ENCODE assay signal across 8 cellular contexts in genomic region chr13:111153279-111153976, GRCh38. TPM values are rescaled to one million over a fixed set of nuclear protein-coding genes. Genes with fewer than 3 reads are reported as not detected.
DNase-seq lines count a peak whose midpoint lies in the region; ATAC-seq and TF ChIP-seq lines count a peak whose summit lies in the region.

No MANE protein-coding gene starts in this region.

- H3K27ac Mint-ChIP-seq in activated naive CD8-positive, alpha-beta T cell treated with anti-CD3 and anti-CD28 coated beads for 36 hours: peak overlapping the region; percentile 92

- no peaks in the 10 kb centered on the region for H3K9me3 Mint-ChIP-seq in activated naive CD8-positive, alpha-beta T cell treated with anti-CD3 and anti-CD28 coated beads for 36 hours

- peak overlapping the region; percentile 90 for H3K4me3 ChIP-seq in NB4 (ENCODE audit: low read depth, low read length)
- peak overlapping the region; percentile 96 for H3K4me3 ChIP-seq in ovary
- H3K4me3 ChIP-seq in thyroid gland (replicated peaks in 1 of 3): peak overlapping the region; percentile 43 to 93 (median 73)

- peak; percentile 96 for DNase-seq in NB4 (ENCODE audit: low read depth)
- peak; percentile 95 for DNase-seq in activated naive CD8-positive, alpha-beta T cell treated with anti-CD3 and anti-CD28 coated beads for 36 hours
- peak; percentile 94 for DNase-seq in Right ventricle myocardium inferior (ENCODE audit: missing footprints)
- peak; percentile 92 to 97 (median 94) for DNase-seq in ovary
- peak; percentile 89 to 91 for DNase-seq in thyroid gland

- H3K4me1 ChIP-seq in ovary (ENCODE audit: insufficient read depth): peaks cover 7% of the 10 kb centered on the region
- H3K4me1 ChIP-seq in thyroid gland: peaks cover 13 to 30% of the 10 kb centered on the region in 2 donors

- H3K27ac ChIP-seq in ovary (peak overlapping the region; percentile 87 to 97), thyroid gland (peak overlapping the region; percentile 88 to 93 (median 89))

- TF ChIP-seq EP300 in ovary (IDR thresholded peaks at IDR 0.05): peak; percentile 28

- peaks cover 5% of the 10 kb centered on the region for H3K36me3 Mint-ChIP-seq in activated naive CD8-positive, alpha-beta T cell treated with anti-CD3 and anti-CD28 coated beads for 36 hours

- intact Hi-C loops in Right ventricle myocardium inferior (cut with DNase I) (loop anchor here (2.0 to 5.0 kb wide), 2 partner anchors 63 to 86 kb away; no protein-coding TSS in a partner anchor), ovary (cut with DNase I) (loop anchor here in 3 of 4 donors (5.0 to 10.0 kb wide), 4 partner anchors 51 to 236 kb away; partner anchors contain the start of gene ANKRD10 (in 1 of the 3)), thyroid gland (cut with DNase I) (loop anchor here (10.0 kb wide), 1 partner anchor 61 kb away; no protein-coding TSS in a partner anchor)

- TF ChIP-seq POLR2A in GM10847 (IDR thresholded peaks at IDR 0.05; ENCODE audit: extremely low read depth, insufficient read length) (peak; percentile 68), NB4 (IDR thresholded peaks at IDR 0.05; ENCODE audit: extremely low read depth, insufficient read length) (peak; percentile 96), ovary (IDR thresholded peaks at IDR 0.05) (peak; percentile 94), thyroid gland (IDR thresholded peaks at IDR 0.05) (peak; percentile 66 to 90)

- peak overlapping the region; percentile 93 for H3K4me3 Mint-ChIP-seq in activated naive CD8-positive, alpha-beta T cell treated with anti-CD3 and anti-CD28 coated beads for 36 hours

- 0 to 1% (median 0%) methylated on average over 69 to 84 of the region's 84 CpGs for WGBS in ovary, 3 donors
- WGBS in thyroid gland, 2 donors: 0 to 2% methylated on average over 27 to 36 of the region's 84 CpGs

- ATAC-seq in HG02588 (IDR thresholded peaks at IDR 0.05; ENCODE audit: unreplicated experiment) (peak; percentile 87), SK-N-SH treated with all-trans-retinoic acid at 6 μM for 48 hours (peak; percentile 92), Right ventricle myocardium inferior (peak; percentile 97)

- no peaks in the 10 kb centered on the region for H3K27me3 Mint-ChIP-seq in activated naive CD8-positive, alpha-beta T cell treated with anti-CD3 and anti-CD28 coated beads for 36 hours

- peaks cover 28% of the 10 kb centered on the region for H3K4me1 Mint-ChIP-seq in activated naive CD8-positive, alpha-beta T cell treated with anti-CD3 and anti-CD28 coated beads for 36 hours

- H3K9me3 ChIP-seq in ovary: no peaks in the 10 kb centered on the region
- no peaks in the 10 kb centered on the region for H3K9me3 ChIP-seq in thyroid gland

- H3K36me3 ChIP-seq in ovary (no peaks in the 10 kb centered on the region), thyroid gland (no peaks in the 10 kb centered on the region)

- H3K27me3 ChIP-seq in ovary (no peaks in the 10 kb centered on the region), thyroid gland (no peaks in the 10 kb centered on the region)

- TF ChIP-seq CTCF in NB4 (IDR thresholded peaks at IDR 0.05; ENCODE audit: low read depth, low read length): peak; percentile 23
- peak in 2 of 3 donors; percentile 10 to 41 for TF ChIP-seq CTCF in ovary (IDR thresholded peaks at IDR 0.05)
- peak in 1 of 6 experiments; percentile 11 for TF ChIP-seq CTCF in thyroid gland (IDR thresholded peaks at IDR 0.05)

TF ChIP-seq in SK-N-SH treated with all-trans-retinoic acid at 6 μM for 48 hours, 23 proteins besides CTCF, POLR2A, EP300 and RAD21 (continues in another document):
- TF ChIP-seq CSDC2 (CRISPR knock-in tag; IDR thresholded peaks at IDR 0.05) (no peak), ESRRG (CRISPR knock-in tag; IDR thresholded peaks at IDR 0.05) (no peak), RARB (CRISPR knock-in tag; IDR thresholded peaks at IDR 0.05) (no peak), OSR1 (CRISPR knock-in tag; IDR thresholded peaks at IDR 0.05) (no peak), ZFP3 (CRISPR knock-in tag; IDR thresholded peaks at IDR 0.05) (peak; percentile 39; the same call in 1 of the 2 replicates), ZNF565 (CRISPR knock-in tag; conservative IDR thresholded peaks at IDR 0.05; ENCODE audit: low read depth) (no peak), TOX (CRISPR knock-in tag; IDR thresholded peaks at IDR 0.05; ENCODE audit: borderline replicate concordance) (no peak), BACH2 (CRISPR knock-in tag; IDR thresholded peaks at IDR 0.05; ENCODE audit: borderline replicate concordance) (no peak), CREB5 (CRISPR knock-in tag; IDR thresholded peaks at IDR 0.05; ENCODE audit: low read depth) (no peak), ZNF8 (CRISPR knock-in tag; IDR thresholded peaks at IDR 0.05) (no peak), CSRNP3 (CRISPR knock-in tag; IDR thresholded peaks at IDR 0.05) (no peak), TCF4 (CRISPR knock-in tag; IDR thresholded peaks at IDR 0.05; ENCODE audit: borderline replicate concordance) (no peak), ARNTL (CRISPR knock-in tag; IDR thresholded peaks at IDR 0.05; ENCODE audit: borderline replicate concordance, low read depth) (no peak), PPARA (CRISPR knock-in tag; IDR thresholded peaks at IDR 0.05; ENCODE audit: borderline replicate concordance) (no peak), ZC3H10 (CRISPR knock-in tag; IDR thresholded peaks at IDR 0.05) (no peak)
- TF ChIP-seq, protein P1, sequence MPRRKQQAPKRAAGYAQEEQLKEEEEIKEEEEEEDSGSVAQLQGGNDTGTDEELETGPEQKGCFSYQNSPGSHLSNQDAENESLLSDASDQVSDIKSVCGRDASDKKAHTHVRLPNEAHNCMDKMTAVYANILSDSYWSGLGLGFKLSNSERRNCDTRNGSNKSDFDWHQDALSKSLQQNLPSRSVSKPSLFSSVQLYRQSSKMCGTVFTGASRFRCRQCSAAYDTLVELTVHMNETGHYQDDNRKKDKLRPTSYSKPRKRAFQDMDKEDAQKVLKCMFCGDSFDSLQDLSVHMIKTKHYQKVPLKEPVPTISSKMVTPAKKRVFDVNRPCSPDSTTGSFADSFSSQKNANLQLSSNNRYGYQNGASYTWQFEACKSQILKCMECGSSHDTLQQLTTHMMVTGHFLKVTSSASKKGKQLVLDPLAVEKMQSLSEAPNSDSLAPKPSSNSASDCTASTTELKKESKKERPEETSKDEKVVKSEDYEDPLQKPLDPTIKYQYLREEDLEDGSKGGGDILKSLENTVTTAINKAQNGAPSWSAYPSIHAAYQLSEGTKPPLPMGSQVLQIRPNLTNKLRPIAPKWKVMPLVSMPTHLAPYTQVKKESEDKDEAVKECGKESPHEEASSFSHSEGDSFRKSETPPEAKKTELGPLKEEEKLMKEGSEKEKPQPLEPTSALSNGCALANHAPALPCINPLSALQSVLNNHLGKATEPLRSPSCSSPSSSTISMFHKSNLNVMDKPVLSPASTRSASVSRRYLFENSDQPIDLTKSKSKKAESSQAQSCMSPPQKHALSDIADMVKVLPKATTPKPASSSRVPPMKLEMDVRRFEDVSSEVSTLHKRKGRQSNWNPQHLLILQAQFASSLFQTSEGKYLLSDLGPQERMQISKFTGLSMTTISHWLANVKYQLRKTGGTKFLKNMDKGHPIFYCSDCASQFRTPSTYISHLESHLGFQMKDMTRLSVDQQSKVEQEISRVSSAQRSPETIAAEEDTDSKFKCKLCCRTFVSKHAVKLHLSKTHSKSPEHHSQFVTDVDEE (CRISPR knock-in tag; IDR thresholded peaks at IDR 0.05): no peak
- TF ChIP-seq, protein P2, sequence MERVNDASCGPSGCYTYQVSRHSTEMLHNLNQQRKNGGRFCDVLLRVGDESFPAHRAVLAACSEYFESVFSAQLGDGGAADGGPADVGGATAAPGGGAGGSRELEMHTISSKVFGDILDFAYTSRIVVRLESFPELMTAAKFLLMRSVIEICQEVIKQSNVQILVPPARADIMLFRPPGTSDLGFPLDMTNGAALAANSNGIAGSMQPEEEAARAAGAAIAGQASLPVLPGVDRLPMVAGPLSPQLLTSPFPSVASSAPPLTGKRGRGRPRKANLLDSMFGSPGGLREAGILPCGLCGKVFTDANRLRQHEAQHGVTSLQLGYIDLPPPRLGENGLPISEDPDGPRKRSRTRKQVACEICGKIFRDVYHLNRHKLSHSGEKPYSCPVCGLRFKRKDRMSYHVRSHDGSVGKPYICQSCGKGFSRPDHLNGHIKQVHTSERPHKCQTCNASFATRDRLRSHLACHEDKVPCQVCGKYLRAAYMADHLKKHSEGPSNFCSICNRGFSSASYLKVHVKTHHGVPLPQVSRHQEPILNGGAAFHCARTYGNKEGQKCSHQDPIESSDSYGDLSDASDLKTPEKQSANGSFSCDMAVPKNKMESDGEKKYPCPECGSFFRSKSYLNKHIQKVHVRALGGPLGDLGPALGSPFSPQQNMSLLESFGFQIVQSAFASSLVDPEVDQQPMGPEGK (CRISPR knock-in tag; IDR thresholded peaks at IDR 0.05; ENCODE audit: borderline replicate concordance): peak; percentile 40; the same call in 1 of the 2 replicates

RNA-seq across cellular contexts. Expression of gene ARHGEF7, which starts 38.3 kb away (rescaled TPM):
- total RNA-seq in activated naive CD8-positive, alpha-beta T cell treated with anti-CD3 and anti-CD28 coated beads for 36 hours: 10 to 100 TPM; 46.5 to 46.7 TPM
- total RNA-seq in Right ventricle myocardium inferior (50.6 TPM), ovary (10 to 100 TPM; 46.6 to 58.5 (median 53.8) TPM), thyroid gland (100 to 1,000 TPM in 2 of 4 donors, 10 to 100 TPM in 2; 64.2 to 127 (median 88.2) TPM)
- 10 to 100 TPM; 27.6 to 49.6 TPM for polyA plus RNA-seq in ovary

Comparison
In these comparisons a context has a peak if more than half of its experiments do, and no peak if none do; other contexts are left out.
1. Peak in every context shown above with its lines: DNase-seq, ATAC-seq, H3K4me3 ChIP-seq and H3K27ac ChIP-seq.